In genomic region chr1:120178799-120179419, GRCh38 we compare ENCODE assay signal across 11 cellular contexts. TPM values are rescaled to one million over a fixed set of nuclear protein-coding genes. Genes with fewer than 3 reads are reported as not detected.
DNase-seq lines count a peak whose midpoint lies in the region; ATAC-seq and TF ChIP-seq lines count a peak whose summit lies in the region.
"Had no signal": no experiment of that assay in that cellular context is flagged by ENCODE, and none has a peak within 500 bp of the region (broad histone marks: within the 10 kb centered on the region; RNA-seq: fewer than 3 reads in every experiment).

No MANE protein-coding gene starts in this region.

- H3K9me3 ChIP-seq in esophagus muscularis mucosa (no peaks in the 10 kb centered on the region), neuronal stem cell (replicated peaks in 1 of 2; ENCODE audit: control insufficient read depth in 2 of 2, insufficient read depth in 1 of 2, low read depth in 1 of 2, low read length in 2 of 2) (no peaks in the 10 kb centered on the region)
- H3K9me3 ChIP-seq: Caco-2 had no signal

- no peak overlapping the region for H2AK5ac ChIP-seq in neuronal stem cell (ENCODE audit: low read depth, low read length)

- H3K4me1 ChIP-seq in esophagus muscularis mucosa = peaks cover 14 to 35% (median 18%) of the 10 kb centered on the region in 4 donors
- peaks cover 0 to 4% of the 10 kb centered on the region in 2 donors for H3K4me1 ChIP-seq in neuronal stem cell (ENCODE audit: control insufficient read depth in 2 of 2, insufficient read depth in 1 of 2, low read depth in 1 of 2, low read length in 2 of 2)
- H3K4me1 ChIP-seq: Caco-2 had no signal

- H2BK5ac ChIP-seq in neuronal stem cell (ENCODE audit: low read length) = no peak overlapping the region

- H2BK120ac ChIP-seq in neuronal stem cell (ENCODE audit: low read depth, low read length) = no peak overlapping the region

- H4K8ac ChIP-seq in neuronal stem cell (ENCODE audit: low read depth, low read length) = no peak overlapping the region

- no peak overlapping the region for H3K18ac ChIP-seq in neuronal stem cell (ENCODE audit: low read length)

- DNase-seq in AG20443 (ENCODE audit: low spot score) (peak; percentile 7), OCI-M1 (lab: John Stamatoyannopoulos, UW) (peak; percentile 57), esophagus muscularis mucosa (ENCODE audit: extremely low spot score) (no peak), neuronal stem cell (ENCODE audit: low spot score) (peak; percentile 8), SIG-M5 (lab: John Stamatoyannopoulos, UW) (no peak), RKO (ENCODE audit: low spot score) (no peak)
- no peak for DNase-seq in activated T-cell treated with anti-CD3 and anti-CD28 coated beads, Interleukin-2, amount 50 U/mL, for 48 hours
- DNase-seq: activated CD8-positive, alpha-beta memory T cell treated with anti-CD3 and anti-CD28 coated beads, Interleukin-2, amount 50 U/mL, for 4 hours; Caco-2; effector CD8-positive, alpha-beta T cell had no signal

- H3K27me3 ChIP-seq in esophagus muscularis mucosa = no peaks in the 10 kb centered on the region
- no peaks in the 10 kb centered on the region for H3K27me3 ChIP-seq in neuronal stem cell (ENCODE audit: control insufficient read depth in 3 of 3, insufficient read depth in 3 of 3, low read depth in 1 of 3, low read length in 3 of 3)

- intact Hi-C loops in esophagus muscularis mucosa (cut with DNase I) = no loop called here

- H3K9ac ChIP-seq in neuronal stem cell (ENCODE audit: low read depth, low read length, poor library complexity) = no peak overlapping the region

- H3K36me3 ChIP-seq in esophagus muscularis mucosa = no peaks in the 10 kb centered on the region
- no peaks in the 10 kb centered on the region for H3K36me3 ChIP-seq in neuronal stem cell (replicated peaks in 1 of 2; ENCODE audit: control insufficient read depth in 2 of 2, insufficient read depth in 2 of 2, low read length in 2 of 2)

- H3K23ac ChIP-seq in neuronal stem cell (ENCODE audit: low read depth, low read length, poor library complexity) = no peak overlapping the region

- TF ChIP-seq CTCF in esophagus muscularis mucosa (IDR thresholded peaks at IDR 0.05) = no peak

- H2BK15ac ChIP-seq in neuronal stem cell (ENCODE audit: low read length) = no peak overlapping the region

- ATAC-seq in HG03139 (IDR thresholded peaks at IDR 0.05; ENCODE audit: unreplicated experiment) = no peak

- TF ChIP-seq EP300 in esophagus muscularis mucosa (IDR thresholded peaks at IDR 0.05) = no peak

- no peak overlapping the region for H2BK12ac ChIP-seq in neuronal stem cell (ENCODE audit: low read length)

- no peak overlapping the region for H3K4me2 ChIP-seq in neuronal stem cell (ENCODE audit: insufficient read depth, low read length, poor library complexity, severe bottlenecking)

- no peak for TF ChIP-seq POLR2A in esophagus muscularis mucosa (IDR thresholded peaks at IDR 0.05; ENCODE audit: low read depth)

- no peak overlapping the region for H3K14ac ChIP-seq in neuronal stem cell (ENCODE audit: low read length)

- H3K27ac ChIP-seq in esophagus muscularis mucosa (replicated peaks in 1 of 4) = peak overlapping the region; percentile 77 to 83 (median 80)
- no peak overlapping the region for H3K27ac ChIP-seq in neuronal stem cell (replicated peaks; ENCODE audit: low read length)

- no peak overlapping the region for H3K4ac ChIP-seq in neuronal stem cell (ENCODE audit: low read length)

- H3K4me3 ChIP-seq in esophagus muscularis mucosa (no peak overlapping the region), neuronal stem cell (ENCODE audit: low read length in 2 of 2) (no peak overlapping the region)

- H4K91ac ChIP-seq in neuronal stem cell (ENCODE audit: low read depth, low read length, poor library complexity) = no peak overlapping the region

- H2AFZ ChIP-seq in neuronal stem cell (ENCODE audit: low read length) = peak overlapping the region; percentile 56

- 79% methylated on average over 2 of the region's 2 CpGs for WGBS in esophagus muscularis mucosa
- WGBS in neuronal stem cell (ENCODE audit: extremely low coverage in 2 of 2, insufficient read length in 2 of 2, insufficient replicate concordance in 1 of 2), 2 donors = no CpG with 5 or more reads among the region's 2 CpGs

- peaks cover 1% of the 10 kb centered on the region for H3K79me1 ChIP-seq in neuronal stem cell (ENCODE audit: low read depth, low read length)

RNA-seq across cellular contexts. Expression of gene SEC22B, which starts 2.6 kb away (rescaled TPM):
- total RNA-seq in esophagus muscularis mucosa = 10 to 100 TPM; 20.7 to 24.9 (median 22.4) TPM
- 13.2 TPM for polyA plus RNA-seq in neuronal stem cell (2013, experiment 1 of 2)
- 13.4 TPM for polyA plus RNA-seq in neuronal stem cell (2013, experiment 2 of 2)

Comparison
In these comparisons a context has a peak if more than half of its experiments do, and no peak if none do; other contexts are left out.
1. DNase-seq: peak in AG20443 (single experiment), OCI-M1 (single experiment) and neuronal stem cell (single experiment); none in esophagus muscularis mucosa (single experiment), SIG-M5 (single experiment), activated T-cell treated with anti-CD3 and anti-CD28 coated beads, Interleukin-2, amount 50 U/mL, for 48 hours (0 of 2) and RKO (single experiment).